1 cellular context compared by ENCODE assay signal in genomic region chr5:69189162-69190086, GRCh38.
TF ChIP-seq lines count a peak whose summit lies in the region.

TSS of gene CENPH (plus strand) at chr5:69189583. CDS start at chr5:69189635, 52 bp downstream.

TF ChIP-seq in HepG2, 621 proteins besides CTCF, POLR2A, EP300 and RAD21 (continued from another document and continues in another):
- TF ChIP-seq HMGXB3 (CRISPR knock-in tag; IDR thresholded peaks at IDR 0.05; ENCODE audit: borderline replicate concordance), result 0 out of 2 replicates have a peak, but pooled peaks have one; percentile 59
- TF ChIP-seq CREB1 (IDR thresholded peaks at IDR 0.05), result no peak
- peak; percentile 60 for TF ChIP-seq CREB1 (CRISPR knock-in tag; IDR thresholded peaks at IDR 0.05)
- peak; percentile 83 for TF ChIP-seq ASH2L (IDR thresholded peaks at IDR 0.05; ENCODE audit: insufficient read length, low read depth, low read length)
- 0 out of 2 replicates have a peak, but pooled peaks have one; percentile 45 for TF ChIP-seq ZNF333 (CRISPR knock-in tag; IDR thresholded peaks at IDR 0.05; ENCODE audit: borderline replicate concordance)
- TF ChIP-seq ZNF33B (CRISPR knock-in tag; IDR thresholded peaks at IDR 0.05), result peak; percentile 52; the same call in 1 of the 2 replicates
- TF ChIP-seq TMF1 (CRISPR knock-in tag; IDR thresholded peaks at IDR 0.05; ENCODE audit: low read depth), result peak; percentile 81
- TF ChIP-seq IRF9 (CRISPR knock-in tag; IDR thresholded peaks at IDR 0.05; ENCODE audit: borderline replicate concordance), result peak; percentile 86; the same call in 1 of the 2 replicates
- TF ChIP-seq EED (CRISPR knock-in tag; IDR thresholded peaks at IDR 0.05), result no peak
- TF ChIP-seq MXD3 (CRISPR knock-in tag; IDR thresholded peaks at IDR 0.05), result 0 out of 2 replicates have a peak, but pooled peaks have one; percentile 64
- no peak for TF ChIP-seq ZNF17 (CRISPR knock-in tag; IDR thresholded peaks at IDR 0.05)
- TF ChIP-seq MTA1 (CRISPR knock-in tag; IDR thresholded peaks at IDR 0.05; ENCODE audit: borderline replicate concordance), result peak; percentile 18; the same call in 1 of the 2 replicates
- no peak; the same call in 1 of the 2 replicates for TF ChIP-seq TGIF2 (CRISPR knock-in tag; IDR thresholded peaks at IDR 0.05)
- no peak for TF ChIP-seq SOX6 (IDR thresholded peaks at IDR 0.05)
- TF ChIP-seq SOX6 (CRISPR knock-in tag; IDR thresholded peaks at IDR 0.05), result peak; percentile 58
- peak; percentile 30; the same call in 1 of the 2 replicates for TF ChIP-seq ZNF232 (CRISPR knock-in tag; IDR thresholded peaks at IDR 0.05; ENCODE audit: borderline replicate concordance)
- 0 out of 2 replicates have a peak, but pooled peaks have one; percentile 47 for TF ChIP-seq ELK4 (CRISPR knock-in tag; IDR thresholded peaks at IDR 0.05; ENCODE audit: borderline replicate concordance)
- 0 out of 2 replicates have a peak, but pooled peaks have one; percentile 52 for TF ChIP-seq TERF1 (CRISPR knock-in tag; IDR thresholded peaks at IDR 0.05)
- peak; percentile 58; the same call in 1 of the 2 replicates for TF ChIP-seq ZNF556 (CRISPR knock-in tag; IDR thresholded peaks at IDR 0.05; ENCODE audit: borderline replicate concordance)
- TF ChIP-seq ZSCAN21 (CRISPR knock-in tag; IDR thresholded peaks at IDR 0.05; ENCODE audit: borderline replicate concordance), result peak; percentile 66; the same call in 1 of the 2 replicates
- TF ChIP-seq ZNF225 (CRISPR knock-in tag; IDR thresholded peaks at IDR 0.05), result no peak
- no peak for TF ChIP-seq TCF7L2 (IDR thresholded peaks at IDR 0.05; ENCODE audit: low read depth, low read length)
- 0 out of 2 replicates have a peak, but pooled peaks have one; percentile 10 for TF ChIP-seq BRCA1 (CRISPR knock-in tag; IDR thresholded peaks at IDR 0.05)
- TF ChIP-seq CENPT (CRISPR knock-in tag; IDR thresholded peaks at IDR 0.05; ENCODE audit: low read depth), result peak; percentile 71; the same call in 1 of the 2 replicates
- TF ChIP-seq ZNF121 (CRISPR knock-in tag; IDR thresholded peaks at IDR 0.05), result peak; percentile 96
- TF ChIP-seq ZNF407 (CRISPR knock-in tag; IDR thresholded peaks at IDR 0.05; ENCODE audit: not compliant biosample characterization), result no peak
- no peak for TF ChIP-seq ZBTB37 (CRISPR knock-in tag; IDR thresholded peaks at IDR 0.05)
- TF ChIP-seq TFAP4 (IDR thresholded peaks at IDR 0.05; ENCODE audit: borderline replicate concordance, low read depth), result peak; percentile 13; the same call in 1 of the 2 replicates
- peak; percentile 16; the same call in 1 of the 2 replicates for TF ChIP-seq FOXO1 (CRISPR knock-in tag; IDR thresholded peaks at IDR 0.05)
- TF ChIP-seq FOSL2 (CRISPR knock-in tag; IDR thresholded peaks at IDR 0.05), result peak; percentile 28
- TF ChIP-seq ZNF20 (CRISPR knock-in tag; IDR thresholded peaks at IDR 0.05), result 0 out of 2 replicates have a peak, but pooled peaks have one; percentile 25
- TF ChIP-seq KDM5B (CRISPR knock-in tag; IDR thresholded peaks at IDR 0.05; ENCODE audit: borderline replicate concordance), result peak; percentile 89
- no peak for TF ChIP-seq PRDM15 (CRISPR knock-in tag; IDR thresholded peaks at IDR 0.05)
- TF ChIP-seq ZFP36L1 (CRISPR knock-in tag; IDR thresholded peaks at IDR 0.05), result 0 out of 2 replicates have a peak, but pooled peaks have one; percentile 30
